Comparison of ENCODE assay signal across 34 cellular contexts in the genomic region with DNA sequence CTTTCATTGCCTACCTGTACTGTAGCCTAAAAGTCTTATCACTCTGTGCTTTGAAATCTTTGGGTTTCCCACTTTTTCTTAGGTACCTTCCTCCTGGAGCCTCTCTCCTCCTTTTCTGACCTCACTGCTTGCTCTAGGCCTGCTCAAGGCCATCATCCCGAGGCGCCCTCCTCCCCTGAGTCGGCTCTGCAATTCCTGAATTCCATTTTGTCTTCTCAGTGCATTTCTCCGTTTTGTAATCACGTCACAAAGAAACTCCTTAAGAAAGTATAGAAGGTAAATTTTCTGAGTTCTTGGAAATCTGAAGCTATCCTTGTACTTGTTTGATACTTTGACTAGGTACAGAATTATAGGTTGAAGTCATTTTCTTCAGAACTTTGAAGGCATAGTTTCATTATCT. TPM values are rescaled to one million over a fixed set of nuclear protein-coding genes. Genes with fewer than 3 reads are reported as not detected.
"Had no signal": no experiment of that assay in that cellular context is flagged by ENCODE, and none has a peak within 500 bp of the region (broad histone marks: within the 10 kb centered on the region; RNA-seq: fewer than 3 reads in every experiment).

No MANE protein-coding gene starts in this region.

- H3K4me3 Mint-ChIP-seq: activated CD8-positive, alpha-beta T cell treated with anti-CD3 and anti-CD28 coated beads for 36 hours; activated naive CD8-positive, alpha-beta T cell treated with anti-CD3 and anti-CD28 coated beads, Interleukin-2, amount 10 ng/mL, durations not matched to agents 7 days and 5 days; activated T-cell treated with anti-CD3 and anti-CD28 coated beads, Interleukin-2, amount 50 U/mL, for 72 hours; activated T-helper 17 cell treated with anti-CD3 and anti-CD28 coated beads, Interleukin-2, amount 50 U/mL, for 72 hours; central memory CD8-positive, alpha-beta T cell; T-cell had no signal

- H3K27me3 Mint-ChIP-seq: activated CD8-positive, alpha-beta T cell treated with anti-CD3 and anti-CD28 coated beads for 36 hours; activated naive CD8-positive, alpha-beta T cell treated with anti-CD3 and anti-CD28 coated beads, Interleukin-2, amount 10 ng/mL, durations not matched to agents 7 days and 5 days; activated T-helper 17 cell treated with anti-CD3 and anti-CD28 coated beads, Interleukin-2, amount 50 U/mL, for 72 hours; central memory CD8-positive, alpha-beta T cell; T-cell had no signal

- H3K4me3 ChIP-seq: cardiac muscle cell, Peyer's patch had no signal

- H3K9ac ChIP-seq: KMS-11 had no signal

- H3K27ac ChIP-seq: cardiac muscle cell, KMS-11, Peyer's patch, WERI-Rb-1 had no signal

- H3K9me3 Mint-ChIP-seq: activated CD8-positive, alpha-beta T cell treated with anti-CD3 and anti-CD28 coated beads for 36 hours; activated naive CD8-positive, alpha-beta T cell treated with anti-CD3 and anti-CD28 coated beads, Interleukin-2, amount 10 ng/mL, durations not matched to agents 7 days and 5 days; activated T-cell treated with anti-CD3 and anti-CD28 coated beads, Interleukin-2, amount 50 U/mL, for 72 hours; activated T-helper 17 cell treated with anti-CD3 and anti-CD28 coated beads, Interleukin-2, amount 50 U/mL, for 72 hours; central memory CD8-positive, alpha-beta T cell; T-cell had no signal

- H3K27me3 ChIP-seq: cardiac muscle cell, Peyer's patch had no signal

- H3K4me1 Mint-ChIP-seq: activated naive CD8-positive, alpha-beta T cell treated with anti-CD3 and anti-CD28 coated beads, Interleukin-2, amount 10 ng/mL, durations not matched to agents 7 days and 5 days; activated T-helper 17 cell treated with anti-CD3 and anti-CD28 coated beads, Interleukin-2, amount 50 U/mL, for 72 hours had no signal

- ATAC-seq: activated CD8-positive, alpha-beta T cell treated with anti-CD3 and anti-CD28 coated beads for 36 hours; activated T-cell treated with anti-CD3 and anti-CD28 coated beads, Interleukin-2, amount 50 U/mL, for 72 hours; activated T-helper 17 cell treated with anti-CD3 and anti-CD28 coated beads, Interleukin-2, amount 50 U/mL, for 72 hours; PC-3; SK-N-SH treated with all-trans-retinoic acid at 6 μM for 48 hours; T-cell had no signal

- DNase-seq: activated CD4-positive, alpha-beta T cell treated with anti-CD3 and anti-CD28 coated beads for 1 hour; activated CD4-positive, alpha-beta T cell treated with anti-CD3 and anti-CD28 coated beads for 48 hours; activated CD4-positive, CD25-positive, alpha-beta regulatory T cell; activated CD8-positive, alpha-beta T cell treated with anti-CD3 and anti-CD28 coated beads for 36 hours; activated effector memory CD4-positive, alpha-beta T cell treated with anti-CD3 and anti-CD28 coated beads, Interleukin-2, amount 50 U/mL, for 16 hours; activated naive CD4-positive, alpha-beta T cell; activated naive CD4-positive, alpha-beta T cell treated with anti-CD3 and anti-CD28 coated beads, Interleukin-2, amount 50 U/mL, for 16 hours; activated naive CD8-positive, alpha-beta T cell treated with anti-CD3 and anti-CD28 coated beads, Interleukin-2, amount 10 ng/mL, durations not matched to agents 7 days and 5 days; activated T-cell treated with anti-CD3 and anti-CD28 coated beads, Interleukin-2, amount 50 U/mL, for 1 hour; activated T-cell treated with anti-CD3 and anti-CD28 coated beads, Interleukin-2, amount 50 U/mL, for 72 hours; amniotic stem cell; aorta; MM.1S; MV-4-11; NCI-H1092; NCI-H1436 treated with DMSO at 0.1 percent for 48 hours; NCI-H1694 treated with DMSO at 0.1 percent for 48 hours; NCI-H2029; NCI-H345; NCI-H524 treated with DMSO at 0.1 percent for 48 hours; NK-92 treated with Interleukin-12 subunit alpha and Interleukin-12 subunit beta, amount 100 ng/mL, for 24 hours; PC-3; Peyer's patch; RPMI8226; SHP77 treated with DMSO at 0.1 percent for 48 hours; T-cell; T-helper 2 cell; T-helper 9 cell; WERI-Rb-1 had no signal

- H3K27ac Mint-ChIP-seq: activated CD8-positive, alpha-beta T cell treated with anti-CD3 and anti-CD28 coated beads for 36 hours; activated naive CD8-positive, alpha-beta T cell treated with anti-CD3 and anti-CD28 coated beads, Interleukin-2, amount 10 ng/mL, durations not matched to agents 7 days and 5 days; activated T-helper 17 cell treated with anti-CD3 and anti-CD28 coated beads, Interleukin-2, amount 50 U/mL, for 72 hours; T-cell had no signal

- H3K4me2 ChIP-seq: KMS-11 had no signal

- H3K9me3 ChIP-seq: Peyer's patch had no signal

- H3K4me1 ChIP-seq: Peyer's patch had no signal

RNA-seq across cellular contexts. Expression of a gene that starts 33.3 kb away (rescaled TPM):
- total RNA-seq: activated CD8-positive, alpha-beta T cell treated with anti-CD3 and anti-CD28 coated beads for 36 hours; activated naive CD8-positive, alpha-beta T cell treated with anti-CD3 and anti-CD28 coated beads, Interleukin-2, amount 10 ng/mL, durations not matched to agents 7 days and 5 days; activated T-helper 17 cell treated with anti-CD3 and anti-CD28 coated beads, Interleukin-2, amount 50 U/mL, for 72 hours had no signal
